Comparison of ENCODE assay signal across 1 cellular context in the genomic region with DNA sequence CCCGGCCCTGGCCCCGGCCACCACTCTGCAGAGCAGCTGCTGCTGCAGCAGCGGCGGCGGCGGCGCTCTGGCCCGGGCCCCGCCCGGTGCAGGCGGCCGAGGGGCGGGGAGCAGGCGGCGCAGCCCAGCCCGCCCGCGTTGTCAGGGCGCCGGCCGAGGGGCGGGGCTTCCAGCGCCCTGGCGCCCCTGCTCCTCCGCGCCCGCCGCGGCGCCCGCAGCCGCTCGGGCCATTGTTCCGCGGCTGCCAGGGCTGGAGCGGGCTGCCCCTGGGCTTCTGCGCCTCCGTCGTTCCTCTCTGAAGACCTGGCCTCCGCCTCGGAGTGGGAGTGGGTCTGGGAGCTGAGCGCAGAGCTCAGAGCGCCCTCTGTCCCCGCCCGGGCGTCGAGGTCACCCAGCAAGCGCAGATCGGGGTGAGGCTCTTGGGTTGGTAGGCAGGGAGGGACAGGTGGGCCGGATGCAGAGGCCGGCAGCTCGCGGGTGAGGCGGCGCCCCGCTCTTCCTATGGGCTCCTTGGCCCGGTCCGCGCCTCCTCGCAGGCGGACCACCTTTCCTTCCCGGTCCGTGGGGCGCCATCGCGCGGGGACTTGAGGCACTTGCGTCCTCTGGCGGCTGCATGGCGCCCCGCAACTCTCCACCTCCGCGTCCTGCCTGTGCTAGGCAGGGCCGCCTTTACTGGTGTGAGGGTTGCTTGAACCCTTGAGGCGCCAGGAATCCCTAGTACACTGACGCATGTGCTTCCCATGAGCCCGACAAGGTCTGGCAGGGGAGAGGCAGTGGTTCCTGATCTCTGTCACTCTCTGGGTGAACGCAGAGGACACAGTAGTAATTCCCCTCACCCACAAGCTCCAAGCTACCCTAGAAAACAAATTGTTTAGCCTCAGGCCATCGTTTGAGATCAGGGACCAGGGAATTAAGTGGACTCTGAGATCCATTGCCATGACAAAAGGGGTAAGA.
TF ChIP-seq lines count a peak whose summit lies in the region.

A gene with protein sequence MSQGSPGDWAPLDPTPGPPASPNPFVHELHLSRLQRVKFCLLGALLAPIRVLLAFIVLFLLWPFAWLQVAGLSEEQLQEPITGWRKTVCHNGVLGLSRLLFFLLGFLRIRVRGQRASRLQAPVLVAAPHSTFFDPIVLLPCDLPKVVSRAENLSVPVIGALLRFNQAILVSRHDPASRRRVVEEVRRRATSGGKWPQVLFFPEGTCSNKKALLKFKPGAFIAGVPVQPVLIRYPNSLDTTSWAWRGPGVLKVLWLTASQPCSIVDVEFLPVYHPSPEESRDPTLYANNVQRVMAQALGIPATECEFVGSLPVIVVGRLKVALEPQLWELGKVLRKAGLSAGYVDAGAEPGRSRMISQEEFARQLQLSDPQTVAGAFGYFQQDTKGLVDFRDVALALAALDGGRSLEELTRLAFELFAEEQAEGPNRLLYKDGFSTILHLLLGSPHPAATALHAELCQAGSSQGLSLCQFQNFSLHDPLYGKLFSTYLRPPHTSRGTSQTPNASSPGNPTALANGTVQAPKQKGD (minus strand): TSS at position 69 of the 954 bp plus-strand sequence. CDS start 96 bp downstream, outside the sequence.

TF ChIP-seq in HEK293, 187 proteins besides CTCF, POLR2A, EP300 and RAD21 (continued from another document and continues in another):
- TF ChIP-seq ZNF214 (tag by site-specific recombination; IDR thresholded peaks at IDR 0.05; ENCODE audit: borderline replicate concordance) (no peak), OSR2 (tag by site-specific recombination; IDR thresholded peaks at IDR 0.05) (no peak), ZFP37 (tag by site-specific recombination; IDR thresholded peaks at IDR 0.05) (peak; percentile 90), ZNF561 (tag by site-specific recombination; IDR thresholded peaks at IDR 0.05; ENCODE audit: borderline replicate concordance) (no peak), SP2 (tag by site-specific recombination; IDR thresholded peaks at IDR 0.05) (peak; percentile 79), ZNF521 (tag by site-specific recombination; IDR thresholded peaks at IDR 0.05) (no peak), KLF16 (tag by site-specific recombination; IDR thresholded peaks at IDR 0.05) (no peak), ZBTB7A (tag by site-specific recombination; IDR thresholded peaks at IDR 0.05; ENCODE audit: low read depth) (peak; percentile 68; the same call in 1 of the 2 replicates), ZNF510 (tag by site-specific recombination; IDR thresholded peaks at IDR 0.05; ENCODE audit: insufficient replicate concordance) (no peak), ZNF2 (tag by site-specific recombination; IDR thresholded peaks at IDR 0.05) (peak; percentile 85), KLF10 (tag by site-specific recombination; IDR thresholded peaks at IDR 0.05) (peak; percentile 66; the same call in 1 of the 2 replicates), ZBTB44 (tag by site-specific recombination; IDR thresholded peaks at IDR 0.05) (peak; percentile 76; the same call in 1 of the 2 replicates), ZNF23 (tag by site-specific recombination; IDR thresholded peaks at IDR 0.05; ENCODE audit: borderline replicate concordance) (no peak), ZNF830 (tag by site-specific recombination; IDR thresholded peaks at IDR 0.05; ENCODE audit: low read depth) (no peak), ZNF175 (tag by site-specific recombination; IDR thresholded peaks at IDR 0.05) (no peak), ZNF433 (tag by site-specific recombination; IDR thresholded peaks at IDR 0.05; ENCODE audit: low read depth) (no peak), ZNF16 (tag by site-specific recombination; IDR thresholded peaks at IDR 0.05; ENCODE audit: low read depth) (no peak), ZNF610 (tag by site-specific recombination; IDR thresholded peaks at IDR 0.05; ENCODE audit: borderline replicate concordance) (no peak), SETDB1 (IDR thresholded peaks at IDR 0.05; ENCODE audit: insufficient read length, low read length) (no peak), KLF7 (tag by site-specific recombination; IDR thresholded peaks at IDR 0.05; ENCODE audit: borderline replicate concordance) (no peak), ZBTB20 (tag by site-specific recombination; IDR thresholded peaks at IDR 0.05) (peak; percentile 67; the same call in 1 of the 2 replicates), ZNF311 (tag by site-specific recombination; IDR thresholded peaks at IDR 0.05; ENCODE audit: borderline replicate concordance) (no peak), ZNF707 (tag by site-specific recombination; IDR thresholded peaks at IDR 0.05) (no peak), PBX3 (CRISPR knock-in tag; IDR thresholded peaks at IDR 0.05) (0 out of 2 replicates have a peak, but pooled peaks have one; percentile 26), ZNF529 (tag by site-specific recombination; IDR thresholded peaks at IDR 0.05; ENCODE audit: insufficient replicate concordance) (no peak), ZNF623 (tag by site-specific recombination; IDR thresholded peaks at IDR 0.05) (no peak)
- TF ChIP-seq, protein P1, sequence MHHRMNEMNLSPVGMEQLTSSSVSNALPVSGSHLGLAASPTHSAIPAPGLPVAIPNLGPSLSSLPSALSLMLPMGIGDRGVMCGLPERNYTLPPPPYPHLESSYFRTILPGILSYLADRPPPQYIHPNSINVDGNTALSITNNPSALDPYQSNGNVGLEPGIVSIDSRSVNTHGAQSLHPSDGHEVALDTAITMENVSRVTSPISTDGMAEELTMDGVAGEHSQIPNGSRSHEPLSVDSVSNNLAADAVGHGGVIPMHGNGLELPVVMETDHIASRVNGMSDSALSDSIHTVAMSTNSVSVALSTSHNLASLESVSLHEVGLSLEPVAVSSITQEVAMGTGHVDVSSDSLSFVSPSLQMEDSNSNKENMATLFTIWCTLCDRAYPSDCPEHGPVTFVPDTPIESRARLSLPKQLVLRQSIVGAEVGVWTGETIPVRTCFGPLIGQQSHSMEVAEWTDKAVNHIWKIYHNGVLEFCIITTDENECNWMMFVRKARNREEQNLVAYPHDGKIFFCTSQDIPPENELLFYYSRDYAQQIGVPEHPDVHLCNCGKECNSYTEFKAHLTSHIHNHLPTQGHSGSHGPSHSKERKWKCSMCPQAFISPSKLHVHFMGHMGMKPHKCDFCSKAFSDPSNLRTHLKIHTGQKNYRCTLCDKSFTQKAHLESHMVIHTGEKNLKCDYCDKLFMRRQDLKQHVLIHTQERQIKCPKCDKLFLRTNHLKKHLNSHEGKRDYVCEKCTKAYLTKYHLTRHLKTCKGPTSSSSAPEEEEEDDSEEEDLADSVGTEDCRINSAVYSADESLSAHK (tag by site-specific recombination; IDR thresholded peaks at IDR 0.05) = peak; percentile 47; the same call in 1 of the 2 replicates
- TF ChIP-seq, protein P2, sequence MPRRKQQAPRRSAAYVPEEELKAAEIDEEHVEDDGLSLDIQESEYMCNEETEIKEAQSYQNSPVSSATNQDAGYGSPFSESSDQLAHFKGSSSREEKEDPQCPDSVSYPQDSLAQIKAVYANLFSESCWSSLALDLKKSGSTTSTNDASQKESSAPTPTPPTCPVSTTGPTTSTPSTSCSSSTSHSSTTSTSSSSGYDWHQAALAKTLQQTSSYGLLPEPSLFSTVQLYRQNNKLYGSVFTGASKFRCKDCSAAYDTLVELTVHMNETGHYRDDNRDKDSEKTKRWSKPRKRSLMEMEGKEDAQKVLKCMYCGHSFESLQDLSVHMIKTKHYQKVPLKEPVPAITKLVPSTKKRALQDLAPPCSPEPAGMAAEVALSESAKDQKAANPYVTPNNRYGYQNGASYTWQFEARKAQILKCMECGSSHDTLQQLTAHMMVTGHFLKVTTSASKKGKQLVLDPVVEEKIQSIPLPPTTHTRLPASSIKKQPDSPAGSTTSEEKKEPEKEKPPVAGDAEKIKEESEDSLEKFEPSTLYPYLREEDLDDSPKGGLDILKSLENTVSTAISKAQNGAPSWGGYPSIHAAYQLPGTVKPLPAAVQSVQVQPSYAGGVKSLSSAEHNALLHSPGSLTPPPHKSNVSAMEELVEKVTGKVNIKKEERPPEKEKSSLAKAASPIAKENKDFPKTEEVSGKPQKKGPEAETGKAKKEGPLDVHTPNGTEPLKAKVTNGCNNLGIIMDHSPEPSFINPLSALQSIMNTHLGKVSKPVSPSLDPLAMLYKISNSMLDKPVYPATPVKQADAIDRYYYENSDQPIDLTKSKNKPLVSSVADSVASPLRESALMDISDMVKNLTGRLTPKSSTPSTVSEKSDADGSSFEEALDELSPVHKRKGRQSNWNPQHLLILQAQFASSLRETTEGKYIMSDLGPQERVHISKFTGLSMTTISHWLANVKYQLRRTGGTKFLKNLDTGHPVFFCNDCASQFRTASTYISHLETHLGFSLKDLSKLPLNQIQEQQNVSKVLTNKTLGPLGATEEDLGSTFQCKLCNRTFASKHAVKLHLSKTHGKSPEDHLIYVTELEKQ (tag by site-specific recombination; IDR thresholded peaks at IDR 0.05; ENCODE audit: borderline replicate concordance) = peak; percentile 33; the same call in 1 of the 2 replicates
- TF ChIP-seq, protein P3, sequence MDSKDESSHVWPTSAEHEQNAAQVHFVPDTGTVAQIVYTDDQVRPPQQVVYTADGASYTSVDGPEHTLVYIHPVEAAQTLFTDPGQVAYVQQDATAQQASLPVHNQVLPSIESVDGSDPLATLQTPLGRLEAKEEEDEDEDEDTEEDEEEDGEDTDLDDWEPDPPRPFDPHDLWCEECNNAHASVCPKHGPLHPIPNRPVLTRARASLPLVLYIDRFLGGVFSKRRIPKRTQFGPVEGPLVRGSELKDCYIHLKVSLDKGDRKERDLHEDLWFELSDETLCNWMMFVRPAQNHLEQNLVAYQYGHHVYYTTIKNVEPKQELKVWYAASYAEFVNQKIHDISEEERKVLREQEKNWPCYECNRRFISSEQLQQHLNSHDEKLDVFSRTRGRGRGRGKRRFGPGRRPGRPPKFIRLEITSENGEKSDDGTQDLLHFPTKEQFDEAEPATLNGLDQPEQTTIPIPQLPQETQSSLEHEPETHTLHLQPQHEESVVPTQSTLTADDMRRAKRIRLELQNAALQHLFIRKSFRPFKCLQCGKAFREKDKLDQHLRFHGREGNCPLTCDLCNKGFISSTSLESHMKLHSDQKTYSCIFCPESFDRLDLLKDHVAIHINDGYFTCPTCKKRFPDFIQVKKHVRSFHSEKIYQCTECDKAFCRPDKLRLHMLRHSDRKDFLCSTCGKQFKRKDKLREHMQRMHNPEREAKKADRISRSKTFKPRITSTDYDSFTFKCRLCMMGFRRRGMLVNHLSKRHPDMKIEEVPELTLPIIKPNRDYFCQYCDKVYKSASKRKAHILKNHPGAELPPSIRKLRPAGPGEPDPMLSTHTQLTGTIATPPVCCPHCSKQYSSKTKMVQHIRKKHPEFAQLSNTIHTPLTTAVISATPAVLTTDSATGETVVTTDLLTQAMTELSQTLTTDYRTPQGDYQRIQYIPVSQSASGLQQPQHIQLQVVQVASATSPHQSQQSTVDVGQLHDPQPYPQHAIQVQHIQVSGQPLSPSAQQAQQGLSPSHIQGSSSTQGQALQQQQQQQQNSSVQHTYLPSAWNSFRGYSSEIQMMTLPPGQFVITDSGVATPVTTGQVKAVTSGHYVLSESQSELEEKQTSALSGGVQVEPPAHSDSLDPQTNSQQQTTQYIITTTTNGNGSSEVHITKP (tag by site-specific recombination; IDR thresholded peaks at IDR 0.05) = peak; percentile 65
- TF ChIP-seq, protein P4, sequence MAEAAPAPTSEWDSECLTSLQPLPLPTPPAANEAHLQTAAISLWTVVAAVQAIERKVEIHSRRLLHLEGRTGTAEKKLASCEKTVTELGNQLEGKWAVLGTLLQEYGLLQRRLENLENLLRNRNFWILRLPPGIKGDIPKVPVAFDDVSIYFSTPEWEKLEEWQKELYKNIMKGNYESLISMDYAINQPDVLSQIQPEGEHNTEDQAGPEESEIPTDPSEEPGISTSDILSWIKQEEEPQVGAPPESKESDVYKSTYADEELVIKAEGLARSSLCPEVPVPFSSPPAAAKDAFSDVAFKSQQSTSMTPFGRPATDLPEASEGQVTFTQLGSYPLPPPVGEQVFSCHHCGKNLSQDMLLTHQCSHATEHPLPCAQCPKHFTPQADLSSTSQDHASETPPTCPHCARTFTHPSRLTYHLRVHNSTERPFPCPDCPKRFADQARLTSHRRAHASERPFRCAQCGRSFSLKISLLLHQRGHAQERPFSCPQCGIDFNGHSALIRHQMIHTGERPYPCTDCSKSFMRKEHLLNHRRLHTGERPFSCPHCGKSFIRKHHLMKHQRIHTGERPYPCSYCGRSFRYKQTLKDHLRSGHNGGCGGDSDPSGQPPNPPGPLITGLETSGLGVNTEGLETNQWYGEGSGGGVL (tag by site-specific recombination; IDR thresholded peaks at IDR 0.05) = no peak
- TF ChIP-seq, protein P5, sequence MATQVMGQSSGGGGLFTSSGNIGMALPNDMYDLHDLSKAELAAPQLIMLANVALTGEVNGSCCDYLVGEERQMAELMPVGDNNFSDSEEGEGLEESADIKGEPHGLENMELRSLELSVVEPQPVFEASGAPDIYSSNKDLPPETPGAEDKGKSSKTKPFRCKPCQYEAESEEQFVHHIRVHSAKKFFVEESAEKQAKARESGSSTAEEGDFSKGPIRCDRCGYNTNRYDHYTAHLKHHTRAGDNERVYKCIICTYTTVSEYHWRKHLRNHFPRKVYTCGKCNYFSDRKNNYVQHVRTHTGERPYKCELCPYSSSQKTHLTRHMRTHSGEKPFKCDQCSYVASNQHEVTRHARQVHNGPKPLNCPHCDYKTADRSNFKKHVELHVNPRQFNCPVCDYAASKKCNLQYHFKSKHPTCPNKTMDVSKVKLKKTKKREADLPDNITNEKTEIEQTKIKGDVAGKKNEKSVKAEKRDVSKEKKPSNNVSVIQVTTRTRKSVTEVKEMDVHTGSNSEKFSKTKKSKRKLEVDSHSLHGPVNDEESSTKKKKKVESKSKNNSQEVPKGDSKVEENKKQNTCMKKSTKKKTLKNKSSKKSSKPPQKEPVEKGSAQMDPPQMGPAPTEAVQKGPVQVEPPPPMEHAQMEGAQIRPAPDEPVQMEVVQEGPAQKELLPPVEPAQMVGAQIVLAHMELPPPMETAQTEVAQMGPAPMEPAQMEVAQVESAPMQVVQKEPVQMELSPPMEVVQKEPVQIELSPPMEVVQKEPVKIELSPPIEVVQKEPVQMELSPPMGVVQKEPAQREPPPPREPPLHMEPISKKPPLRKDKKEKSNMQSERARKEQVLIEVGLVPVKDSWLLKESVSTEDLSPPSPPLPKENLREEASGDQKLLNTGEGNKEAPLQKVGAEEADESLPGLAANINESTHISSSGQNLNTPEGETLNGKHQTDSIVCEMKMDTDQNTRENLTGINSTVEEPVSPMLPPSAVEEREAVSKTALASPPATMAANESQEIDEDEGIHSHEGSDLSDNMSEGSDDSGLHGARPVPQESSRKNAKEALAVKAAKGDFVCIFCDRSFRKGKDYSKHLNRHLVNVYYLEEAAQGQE (tag by site-specific recombination; IDR thresholded peaks at IDR 0.05) = no peak
